Comparison of ENCODE assay signal across 2 cellular contexts in genomic region chr19:1814391-1814790, GRCh38.
TF ChIP-seq lines count a peak whose summit lies in the region.

No MANE protein-coding gene starts in this region.

TF ChIP-seq in HepG2, 621 proteins besides CTCF, POLR2A, EP300 and RAD21:
- no peak for TF ChIP-seq ZNF121 (CRISPR knock-in tag; IDR thresholded peaks at IDR 0.05)
- TF ChIP-seq ZFY (CRISPR knock-in tag; IDR thresholded peaks at IDR 0.05) = peak; percentile 15; the same call in 1 of the 2 replicates

TF ChIP-seq in HCT116, 20 proteins besides CTCF, POLR2A, EP300 and RAD21:
- TF ChIP-seq POLR2AphosphoS5 (IDR thresholded peaks at IDR 0.05; ENCODE audit: low read depth, low read length) (peak; percentile 29), ZNF274 (IDR thresholded peaks at IDR 0.05; ENCODE audit: low read depth, low read length) (no peak)
